In the genomic region with DNA sequence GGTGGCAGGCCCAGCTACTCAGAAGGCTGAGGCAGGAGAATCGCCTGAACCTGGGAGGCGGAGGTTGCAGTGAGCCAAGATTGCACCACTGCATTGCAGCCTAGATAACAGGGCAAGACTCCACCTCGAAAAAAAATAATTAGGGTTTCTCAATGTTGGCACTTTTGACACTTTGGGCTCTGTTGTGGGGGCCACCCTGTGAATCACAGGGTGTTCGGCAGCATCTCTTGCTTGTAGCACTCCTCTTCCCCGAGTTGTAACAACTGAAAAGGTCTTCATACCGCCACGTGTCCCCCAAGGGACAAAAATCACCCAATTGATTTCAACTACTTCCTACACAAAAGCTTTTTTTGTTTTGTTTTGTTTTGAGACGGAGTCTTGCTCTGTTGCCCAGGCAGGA, we compare ENCODE assay signal across 1 cellular context.
TF ChIP-seq lines count a peak whose summit lies in the region.

No MANE protein-coding gene starts in this region.

TF ChIP-seq in GM12878, 131 proteins besides CTCF, POLR2A, EP300 and RAD21:
- no peak for TF ChIP-seq ZSCAN29 (IDR thresholded peaks at IDR 0.05)
- TF ChIP-seq TBL1XR1 (IDR thresholded peaks at IDR 0.05; ENCODE audit: low read depth, low read length) = no peak
- TF ChIP-seq, protein P1, sequence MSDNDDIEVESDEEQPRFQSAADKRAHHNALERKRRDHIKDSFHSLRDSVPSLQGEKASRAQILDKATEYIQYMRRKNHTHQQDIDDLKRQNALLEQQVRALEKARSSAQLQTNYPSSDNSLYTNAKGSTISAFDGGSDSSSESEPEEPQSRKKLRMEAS (IDR thresholded peaks at IDR 0.05; ENCODE audit: low read depth, low read length) = no peak
- no peak for TF ChIP-seq SKIL (IDR thresholded peaks at IDR 0.05; ENCODE audit: low read depth, poor library complexity, severe bottlenecking)
- TF ChIP-seq ZNF24 (IDR thresholded peaks at IDR 0.05) = no peak
- no peak for TF ChIP-seq CHD4 (IDR thresholded peaks at IDR 0.05)
- no peak for TF ChIP-seq GABPA (IDR thresholded peaks at IDR 0.05; ENCODE audit: low read depth)
- TF ChIP-seq EED (IDR thresholded peaks at IDR 0.05; ENCODE audit: low read depth) = no peak
- no peak for TF ChIP-seq EZH2 (IDR thresholded peaks at IDR 0.05; ENCODE audit: borderline replicate concordance, control insufficient read depth, low read depth, low read length)
- TF ChIP-seq PML (IDR thresholded peaks at IDR 0.05; ENCODE audit: low read length) = no peak
- no peak for TF ChIP-seq SMAD5 (IDR thresholded peaks at IDR 0.05; ENCODE audit: low read depth)
